Comparison of ENCODE assay signal across 14 cellular contexts in the genomic region with DNA sequence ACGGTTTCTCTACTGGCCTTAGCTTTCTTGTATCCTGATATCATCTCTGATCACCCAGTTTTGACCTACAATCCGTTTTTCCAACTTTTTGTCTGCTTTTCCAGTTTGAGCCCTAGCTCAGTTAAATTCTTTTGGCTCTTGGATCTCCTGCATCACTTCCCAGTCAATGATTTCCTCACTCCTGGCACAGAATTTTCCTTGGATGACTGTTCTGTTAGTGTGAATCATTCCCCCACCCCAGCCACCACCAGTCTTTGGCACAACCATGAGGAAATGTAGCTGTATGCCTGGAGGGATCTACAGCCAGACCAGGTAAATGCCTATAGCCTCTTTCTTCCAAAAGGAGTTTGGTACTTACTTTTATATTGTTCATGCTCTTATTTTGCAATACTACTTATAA.
DNase-seq lines count a peak whose midpoint lies in the region; ATAC-seq, FAIRE-seq and TF ChIP-seq lines count a peak whose summit lies in the region.
"Had no signal": no experiment of that assay in that cellular context is flagged by ENCODE, and none has a peak within 500 bp of the region (broad histone marks: within the 10 kb centered on the region; RNA-seq: fewer than 3 reads in every experiment).

No MANE protein-coding gene starts in this region.

- no peak overlapping the region for H3K4me3 ChIP-seq in psoas muscle
- H3K4me3 ChIP-seq in effector memory CD4-positive, alpha-beta T cell (ENCODE audit: insufficient read depth, low read depth, low read length, poor library complexity, severe bottlenecking): no peak overlapping the region

- WGBS in psoas muscle, 3 donors: 15 to 38% (median 23%) methylated on average over 2 of the region's 2 CpGs

- no peak overlapping the region for H3K4me3 Mint-ChIP-seq in Calu3 (ENCODE audit: low read depth, unreplicated experiment)
- H3K4me3 Mint-ChIP-seq: activated CD4-positive, alpha-beta T cell treated with anti-CD3 and anti-CD28 coated beads, Interleukin-2, amount 10 ng/mL, durations not matched to agents 7 days and 5 days; naive B cell had no signal

- H3K27ac ChIP-seq in RWPE1 (no peak overlapping the region), psoas muscle (no peak overlapping the region)
- no peak overlapping the region for H3K27ac ChIP-seq in effector memory CD4-positive, alpha-beta T cell (ENCODE audit: insufficient read depth, low read length, poor library complexity, severe bottlenecking)

- no TSS peak for BruUV-seq in Calu3 (replicated peaks; lab: Mats Ljungman, UMichigan)

- DNase-seq in Calu3 (peak; percentile 46), RWPE1 (ENCODE audit: low spot score) (peak; percentile 91), fibroblast of the conjunctiva (ENCODE audit: low read depth) (peak; percentile 86), psoas muscle (peak; percentile 25 to 61), HTR-8/SVneo (ENCODE audit: insufficient read length, low spot score) (no peak), DMS53 treated with DMSO at 0.1 percent for 48 hours (lab: John Stamatoyannopoulos, UW; ENCODE audit: unreplicated experiment) (no peak)
- no peak for DNase-seq in effector memory CD4-positive, alpha-beta T cell
- DNase-seq: activated CD4-positive, alpha-beta T cell treated with anti-CD3 and anti-CD28 coated beads, Interleukin-2, amount 10 ng/mL, durations not matched to agents 7 days and 5 days; amygdala; Caco-2; naive B cell; stimulated activated CD4-positive, alpha-beta T cell treated with anti-CD3 and anti-CD28 coated beads, Interleukin-2, amount 100 ng/mL, for 24 hours had no signal

- CTCF ChIA-PET in Calu3 (lab: Charles Lee) (interaction anchor here (1.0 kb wide), 1 partner anchor 199 kb away, joined by 3 read pairs; no protein-coding TSS in a partner anchor), RWPE1 (lab: Yijun Ruan, JAX) (interaction anchor here (0.7 kb wide), 1 partner anchor 173 kb away, joined by 5 read pairs; no protein-coding TSS in a partner anchor)

- intact Hi-C loops in Calu3 (cut with micrococcal nuclease; ENCODE audit: unreplicated experiment) (no loop called here), psoas muscle (cut with DNase I) (no loop called here)

- no peaks in the 10 kb centered on the region for H3K27me3 Mint-ChIP-seq in Calu3 (ENCODE audit: unreplicated experiment)

- FAIRE-seq in HTR-8/SVneo (lab: Jason Lieb, UNC): no peak
- FAIRE-seq: GM18507 had no signal

- no peaks in the 10 kb centered on the region for H3K36me3 Mint-ChIP-seq in Calu3 (ENCODE audit: insufficient read depth, unreplicated experiment)
- H3K36me3 Mint-ChIP-seq: naive B cell had no signal

- ATAC-seq in psoas muscle (peak in 3 of 4 donors; percentile 45 to 72 (median 49)), GM21786 (IDR thresholded peaks at IDR 0.05; ENCODE audit: unreplicated experiment) (no peak)

- no peaks in the 10 kb centered on the region for H3K27me3 ChIP-seq in psoas muscle (ENCODE audit: insufficient read depth in 3 of 3, low read length in 2 of 3)
- no peaks in the 10 kb centered on the region for H3K27me3 ChIP-seq in effector memory CD4-positive, alpha-beta T cell (replicated peaks; ENCODE audit: control insufficient read depth, insufficient read depth, low read length, poor library complexity, severe bottlenecking)

- H3K27ac Mint-ChIP-seq in Calu3 (ENCODE audit: unreplicated experiment): no peak overlapping the region
- H3K27ac Mint-ChIP-seq: activated CD4-positive, alpha-beta T cell treated with anti-CD3 and anti-CD28 coated beads, Interleukin-2, amount 10 ng/mL, durations not matched to agents 7 days and 5 days; naive B cell had no signal

- TF ChIP-seq CTCF in Calu3 (IDR thresholded peaks at IDR 0.05; ENCODE audit: unreplicated experiment) (no peak), RWPE1 (conservative IDR thresholded peaks at IDR 0.05; ENCODE audit: low read depth) (no peak), psoas muscle (IDR thresholded peaks at IDR 0.05) (no peak)

- POLR2A ChIA-PET in RWPE1 (lab: Yijun Ruan, JAX; ENCODE audit: low non-redundant PET): no interaction called here

- no peaks in the 10 kb centered on the region for H3K4me1 ChIP-seq in psoas muscle
- no peaks in the 10 kb centered on the region for H3K4me1 ChIP-seq in effector memory CD4-positive, alpha-beta T cell (ENCODE audit: control insufficient read depth, insufficient read depth, low read length, poor library complexity, severe bottlenecking)
- H3K4me1 ChIP-seq: Caco-2 had no signal

- no peaks in the 10 kb centered on the region for H3K9me3 ChIP-seq in psoas muscle
- no peaks in the 10 kb centered on the region for H3K9me3 ChIP-seq in effector memory CD4-positive, alpha-beta T cell (ENCODE audit: control insufficient read depth, low read length)
- H3K9me3 ChIP-seq: Caco-2 had no signal

- no peaks in the 10 kb centered on the region for H3K36me3 ChIP-seq in psoas muscle (ENCODE audit: insufficient read depth in 1 of 2, low read depth in 1 of 2)
- no peaks in the 10 kb centered on the region for H3K36me3 ChIP-seq in effector memory CD4-positive, alpha-beta T cell (ENCODE audit: control insufficient read depth, insufficient read depth, low read length)

- peaks cover 9% of the 10 kb centered on the region for H3K4me1 Mint-ChIP-seq in Calu3 (ENCODE audit: low read depth, unreplicated experiment)
- H3K4me1 Mint-ChIP-seq: activated CD4-positive, alpha-beta T cell treated with anti-CD3 and anti-CD28 coated beads, Interleukin-2, amount 10 ng/mL, durations not matched to agents 7 days and 5 days; naive B cell had no signal

- no peaks in the 10 kb centered on the region for H3K9me3 Mint-ChIP-seq in Calu3 (ENCODE audit: low read depth, unreplicated experiment)
- H3K9me3 Mint-ChIP-seq: activated CD4-positive, alpha-beta T cell treated with anti-CD3 and anti-CD28 coated beads, Interleukin-2, amount 10 ng/mL, durations not matched to agents 7 days and 5 days had no signal

Comparison
In these comparisons a context has a peak if more than half of its experiments do, and no peak if none do; other contexts are left out.
1. DNase-seq: peak in Calu3 (single experiment), RWPE1 (single experiment), fibroblast of the conjunctiva (single experiment) and psoas muscle (2 of 2); none in HTR-8/SVneo (single experiment), DMS53 treated with DMSO at 0.1 percent for 48 hours (single experiment) and effector memory CD4-positive, alpha-beta T cell (0 of 3).